Comparison of ENCODE assay signal across 1 cellular context in the genomic region with DNA sequence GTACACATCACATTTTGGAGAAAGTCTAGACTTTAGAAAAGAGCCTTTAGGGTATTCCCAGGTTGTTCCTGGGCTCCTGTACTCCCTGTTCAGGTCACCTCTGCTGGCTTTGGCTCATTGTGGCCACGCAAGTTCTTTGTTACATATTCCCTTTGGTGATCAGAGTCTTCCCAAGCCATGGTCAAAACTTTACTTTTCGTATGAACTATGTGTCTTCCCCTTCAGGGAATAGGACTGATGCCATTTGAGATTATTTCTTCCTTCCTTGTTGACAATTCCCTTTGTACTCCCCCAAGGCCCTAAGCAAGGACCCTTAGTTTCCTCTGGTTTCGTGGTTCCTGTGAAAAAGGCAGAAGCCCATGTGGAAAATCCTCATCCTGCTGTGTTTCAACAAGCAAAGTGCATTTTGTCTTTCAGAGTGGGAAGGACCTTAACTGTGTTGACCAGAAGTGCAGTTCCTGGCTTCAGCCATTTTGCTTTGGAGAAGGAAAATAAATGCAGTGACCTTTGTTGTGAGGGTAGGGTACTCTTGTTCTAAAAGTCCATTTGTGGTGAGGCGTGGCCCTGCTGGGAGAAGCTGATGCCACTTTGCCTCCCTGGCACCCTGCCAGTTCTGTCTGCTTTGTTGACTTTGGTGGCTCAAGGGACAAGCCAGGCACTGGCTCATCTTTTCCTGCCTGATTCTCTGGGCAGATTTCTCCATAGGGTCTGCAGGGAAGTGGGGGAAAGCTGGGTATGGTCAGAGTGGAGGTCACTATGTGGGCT.
A peak's percentile ranks its signal among the peaks of the same experiment; 100 is the strongest.
TF ChIP-seq lines count a peak whose summit lies in the region.

No MANE protein-coding gene starts in this region.

TF ChIP-seq in K562, 482 proteins besides CTCF, POLR2A, EP300 and RAD21 (continued from another document and continues in another):
- TF ChIP-seq, protein P1, sequence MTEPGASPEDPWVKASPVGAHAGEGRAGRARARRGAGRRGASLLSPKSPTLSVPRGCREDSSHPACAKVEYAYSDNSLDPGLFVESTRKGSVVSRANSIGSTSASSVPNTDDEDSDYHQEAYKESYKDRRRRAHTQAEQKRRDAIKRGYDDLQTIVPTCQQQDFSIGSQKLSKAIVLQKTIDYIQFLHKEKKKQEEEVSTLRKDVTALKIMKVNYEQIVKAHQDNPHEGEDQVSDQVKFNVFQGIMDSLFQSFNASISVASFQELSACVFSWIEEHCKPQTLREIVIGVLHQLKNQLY (CRISPR knock-in tag; conservative IDR thresholded peaks at IDR 0.05) = no peak
- TF ChIP-seq FOXK2 (conservative IDR thresholded peaks at IDR 0.05 in 1 of 2, IDR thresholded peaks at IDR 0.05 in 1 of 2; ENCODE audit: low read depth in 2 of 2) (peak in 1 of 2 experiments; percentile 41; a peak in 1 of 4 replicates), FIP1L1 (IDR thresholded peaks at IDR 0.05; ENCODE audit: low read depth, low read length, poor library complexity, severe bottlenecking) (no peak), POLR2B (IDR thresholded peaks at IDR 0.05; ENCODE audit: low read depth, partially characterized antibody) (no peak), MCM3 (IDR thresholded peaks at IDR 0.05) (no peak), CBX1 (IDR thresholded peaks at IDR 0.05; ENCODE audit: low read depth) (no peak), ZNF766 (CRISPR knock-in tag; conservative IDR thresholded peaks at IDR 0.05) (peak; percentile 50; the same call in 1 of the 2 replicates), PTRF (tag; IDR thresholded peaks at IDR 0.05) (no peak), TAF9B (IDR thresholded peaks at IDR 0.05; ENCODE audit: partially characterized antibody) (no peak), ZNF324 (CRISPR knock-in tag; IDR thresholded peaks at IDR 0.05) (no peak), CBFA2T3 (IDR thresholded peaks at IDR 0.05) (peak; percentile 15; the same call in 1 of the 2 replicates), STAT5A (IDR thresholded peaks at IDR 0.05; ENCODE audit: borderline replicate concordance, low read length) (no peak), SMARCC2 (IDR thresholded peaks at IDR 0.05; ENCODE audit: low read depth) (no peak), YY1 (IDR thresholded peaks at IDR 0.05; ENCODE audit: borderline replicate concordance in 1 of 3, control insufficient read depth in 1 of 3, extremely low read depth in 1 of 3, insufficient read depth in 3 of 3, insufficient read length in 1 of 3, insufficient replicate concordance in 2 of 3, low read depth in 1 of 3, low read length in 2 of 3) (peak in 1 of 3 experiments; percentile 73), ZNF133 (CRISPR knock-in tag; IDR thresholded peaks at IDR 0.05) (no peak), KLF10 (CRISPR knock-in tag; IDR thresholded peaks at IDR 0.05) (no peak), ZNF12 (CRISPR knock-in tag; IDR thresholded peaks at IDR 0.05) (no peak), HNRNPLL (IDR thresholded peaks at IDR 0.05; ENCODE audit: low read depth, low read length, poor library complexity, severe bottlenecking) (no peak), COPS2 (conservative IDR thresholded peaks at IDR 0.05) (no peak), TRIM28 (IDR thresholded peaks at IDR 0.05) (no peak), ZNF384 (IDR thresholded peaks at IDR 0.05; ENCODE audit: low read depth, low read length) (no peak), ZKSCAN8 (CRISPR knock-in tag; IDR thresholded peaks at IDR 0.05) (no peak), NFIX (CRISPR knock-in tag; IDR thresholded peaks at IDR 0.05; ENCODE audit: low read depth) (peak; percentile 84), ZNF212 (CRISPR knock-in tag; IDR thresholded peaks at IDR 0.05) (no peak), ZNF354B (CRISPR knock-in tag; IDR thresholded peaks at IDR 0.05) (no peak), ZNF175 (CRISPR knock-in tag; IDR thresholded peaks at IDR 0.05; ENCODE audit: low read depth) (0 out of 2 replicates have a peak, but pooled peaks have one; percentile 70)
- TF ChIP-seq, protein P2, sequence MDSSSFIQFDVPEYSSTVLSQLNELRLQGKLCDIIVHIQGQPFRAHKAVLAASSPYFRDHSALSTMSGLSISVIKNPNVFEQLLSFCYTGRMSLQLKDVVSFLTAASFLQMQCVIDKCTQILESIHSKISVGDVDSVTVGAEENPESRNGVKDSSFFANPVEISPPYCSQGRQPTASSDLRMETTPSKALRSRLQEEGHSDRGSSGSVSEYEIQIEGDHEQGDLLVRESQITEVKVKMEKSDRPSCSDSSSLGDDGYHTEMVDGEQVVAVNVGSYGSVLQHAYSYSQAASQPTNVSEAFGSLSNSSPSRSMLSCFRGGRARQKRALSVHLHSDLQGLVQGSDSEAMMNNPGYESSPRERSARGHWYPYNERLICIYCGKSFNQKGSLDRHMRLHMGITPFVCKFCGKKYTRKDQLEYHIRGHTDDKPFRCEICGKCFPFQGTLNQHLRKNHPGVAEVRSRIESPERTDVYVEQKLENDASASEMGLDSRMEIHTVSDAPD (CRISPR knock-in tag; IDR thresholded peaks at IDR 0.05) = no peak
- TF ChIP-seq, protein P3, sequence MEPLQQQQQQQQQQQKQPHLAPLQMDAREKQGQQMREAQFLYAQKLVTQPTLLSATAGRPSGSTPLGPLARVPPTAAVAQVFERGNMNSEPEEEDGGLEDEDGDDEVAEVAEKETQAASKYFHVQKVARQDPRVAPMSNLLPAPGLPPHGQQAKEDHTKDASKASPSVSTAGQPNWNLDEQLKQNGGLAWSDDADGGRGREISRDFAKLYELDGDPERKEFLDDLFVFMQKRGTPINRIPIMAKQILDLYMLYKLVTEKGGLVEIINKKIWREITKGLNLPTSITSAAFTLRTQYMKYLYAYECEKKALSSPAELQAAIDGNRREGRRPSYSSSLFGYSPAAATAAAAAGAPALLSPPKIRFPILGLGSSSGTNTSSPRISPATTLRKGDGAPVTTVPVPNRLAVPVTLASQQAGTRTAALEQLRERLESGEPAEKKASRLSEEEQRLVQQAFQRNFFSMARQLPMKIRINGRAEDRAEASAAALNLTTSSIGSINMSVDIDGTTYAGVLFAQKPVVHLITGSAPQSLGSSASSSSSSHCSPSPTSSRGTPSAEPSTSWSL (CRISPR knock-in tag; IDR thresholded peaks at IDR 0.05; ENCODE audit: borderline replicate concordance) = no peak
- TF ChIP-seq, protein P4, sequence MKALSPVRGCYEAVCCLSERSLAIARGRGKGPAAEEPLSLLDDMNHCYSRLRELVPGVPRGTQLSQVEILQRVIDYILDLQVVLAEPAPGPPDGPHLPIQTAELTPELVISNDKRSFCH (CRISPR knock-in tag; IDR thresholded peaks at IDR 0.05) = no peak
- TF ChIP-seq, protein P4 (tag; IDR thresholded peaks at IDR 0.05) = peak; percentile 67; the same call in 1 of the 2 replicates
- TF ChIP-seq, protein P5, sequence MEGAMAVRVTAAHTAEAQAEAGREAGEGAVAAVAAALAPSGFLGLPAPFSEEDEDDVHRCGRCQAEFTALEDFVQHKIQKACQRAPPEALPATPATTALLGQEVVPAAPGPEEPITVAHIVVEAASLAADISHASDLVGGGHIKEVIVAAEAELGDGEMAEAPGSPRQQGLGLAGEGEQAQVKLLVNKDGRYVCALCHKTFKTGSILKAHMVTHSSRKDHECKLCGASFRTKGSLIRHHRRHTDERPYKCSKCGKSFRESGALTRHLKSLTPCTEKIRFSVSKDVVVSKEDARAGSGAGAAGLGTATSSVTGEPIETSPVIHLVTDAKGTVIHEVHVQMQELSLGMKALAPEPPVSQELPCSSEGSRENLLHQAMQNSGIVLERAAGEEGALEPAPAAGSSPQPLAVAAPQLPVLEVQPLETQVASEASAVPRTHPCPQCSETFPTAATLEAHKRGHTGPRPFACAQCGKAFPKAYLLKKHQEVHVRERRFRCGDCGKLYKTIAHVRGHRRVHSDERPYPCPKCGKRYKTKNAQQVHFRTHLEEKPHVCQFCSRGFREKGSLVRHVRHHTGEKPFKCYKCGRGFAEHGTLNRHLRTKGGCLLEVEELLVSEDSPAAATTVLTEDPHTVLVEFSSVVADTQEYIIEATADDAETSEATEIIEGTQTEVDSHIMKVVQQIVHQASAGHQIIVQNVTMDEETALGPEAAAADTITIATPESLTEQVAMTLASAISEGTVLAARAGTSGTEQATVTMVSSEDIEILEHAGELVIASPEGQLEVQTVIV (CRISPR knock-in tag; IDR thresholded peaks at IDR 0.05; ENCODE audit: borderline replicate concordance) = no peak
- TF ChIP-seq, protein P6, sequence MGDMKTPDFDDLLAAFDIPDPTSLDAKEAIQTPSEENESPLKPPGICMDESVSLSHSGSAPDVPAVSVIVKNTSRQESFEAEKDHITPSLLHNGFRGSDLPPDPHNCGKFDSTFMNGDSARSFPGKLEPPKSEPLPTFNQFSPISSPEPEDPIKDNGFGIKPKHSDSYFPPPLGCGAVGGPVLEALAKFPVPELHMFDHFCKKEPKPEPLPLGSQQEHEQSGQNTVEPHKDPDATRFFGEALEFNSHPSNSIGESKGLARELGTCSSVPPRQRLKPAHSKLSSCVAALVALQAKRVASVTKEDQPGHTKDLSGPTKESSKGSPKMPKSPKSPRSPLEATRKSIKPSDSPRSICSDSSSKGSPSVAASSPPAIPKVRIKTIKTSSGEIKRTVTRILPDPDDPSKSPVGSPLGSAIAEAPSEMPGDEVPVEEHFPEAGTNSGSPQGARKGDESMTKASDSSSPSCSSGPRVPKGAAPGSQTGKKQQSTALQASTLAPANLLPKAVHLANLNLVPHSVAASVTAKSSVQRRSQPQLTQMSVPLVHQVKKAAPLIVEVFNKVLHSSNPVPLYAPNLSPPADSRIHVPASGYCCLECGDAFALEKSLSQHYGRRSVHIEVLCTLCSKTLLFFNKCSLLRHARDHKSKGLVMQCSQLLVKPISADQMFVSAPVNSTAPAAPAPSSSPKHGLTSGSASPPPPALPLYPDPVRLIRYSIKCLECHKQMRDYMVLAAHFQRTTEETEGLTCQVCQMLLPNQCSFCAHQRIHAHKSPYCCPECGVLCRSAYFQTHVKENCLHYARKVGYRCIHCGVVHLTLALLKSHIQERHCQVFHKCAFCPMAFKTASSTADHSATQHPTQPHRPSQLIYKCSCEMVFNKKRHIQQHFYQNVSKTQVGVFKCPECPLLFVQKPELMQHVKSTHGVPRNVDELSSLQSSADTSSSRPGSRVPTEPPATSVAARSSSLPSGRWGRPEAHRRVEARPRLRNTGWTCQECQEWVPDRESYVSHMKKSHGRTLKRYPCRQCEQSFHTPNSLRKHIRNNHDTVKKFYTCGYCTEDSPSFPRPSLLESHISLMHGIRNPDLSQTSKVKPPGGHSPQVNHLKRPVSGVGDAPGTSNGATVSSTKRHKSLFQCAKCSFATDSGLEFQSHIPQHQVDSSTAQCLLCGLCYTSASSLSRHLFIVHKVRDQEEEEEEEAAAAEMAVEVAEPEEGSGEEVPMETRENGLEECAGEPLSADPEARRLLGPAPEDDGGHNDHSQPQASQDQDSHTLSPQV (IDR thresholded peaks at IDR 0.05) = peak; percentile 60
- TF ChIP-seq, protein P7, sequence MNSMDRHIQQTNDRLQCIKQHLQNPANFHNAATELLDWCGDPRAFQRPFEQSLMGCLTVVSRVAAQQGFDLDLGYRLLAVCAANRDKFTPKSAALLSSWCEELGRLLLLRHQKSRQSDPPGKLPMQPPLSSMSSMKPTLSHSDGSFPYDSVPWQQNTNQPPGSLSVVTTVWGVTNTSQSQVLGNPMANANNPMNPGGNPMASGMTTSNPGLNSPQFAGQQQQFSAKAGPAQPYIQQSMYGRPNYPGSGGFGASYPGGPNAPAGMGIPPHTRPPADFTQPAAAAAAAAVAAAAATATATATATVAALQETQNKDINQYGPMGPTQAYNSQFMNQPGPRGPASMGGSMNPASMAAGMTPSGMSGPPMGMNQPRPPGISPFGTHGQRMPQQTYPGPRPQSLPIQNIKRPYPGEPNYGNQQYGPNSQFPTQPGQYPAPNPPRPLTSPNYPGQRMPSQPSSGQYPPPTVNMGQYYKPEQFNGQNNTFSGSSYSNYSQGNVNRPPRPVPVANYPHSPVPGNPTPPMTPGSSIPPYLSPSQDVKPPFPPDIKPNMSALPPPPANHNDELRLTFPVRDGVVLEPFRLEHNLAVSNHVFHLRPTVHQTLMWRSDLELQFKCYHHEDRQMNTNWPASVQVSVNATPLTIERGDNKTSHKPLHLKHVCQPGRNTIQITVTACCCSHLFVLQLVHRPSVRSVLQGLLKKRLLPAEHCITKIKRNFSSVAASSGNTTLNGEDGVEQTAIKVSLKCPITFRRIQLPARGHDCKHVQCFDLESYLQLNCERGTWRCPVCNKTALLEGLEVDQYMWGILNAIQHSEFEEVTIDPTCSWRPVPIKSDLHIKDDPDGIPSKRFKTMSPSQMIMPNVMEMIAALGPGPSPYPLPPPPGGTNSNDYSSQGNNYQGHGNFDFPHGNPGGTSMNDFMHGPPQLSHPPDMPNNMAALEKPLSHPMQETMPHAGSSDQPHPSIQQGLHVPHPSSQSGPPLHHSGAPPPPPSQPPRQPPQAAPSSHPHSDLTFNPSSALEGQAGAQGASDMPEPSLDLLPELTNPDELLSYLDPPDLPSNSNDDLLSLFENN (IDR thresholded peaks at IDR 0.05; ENCODE audit: low read depth in 2 of 2, low read length in 2 of 2) = no peak
- TF ChIP-seq, protein P8, sequence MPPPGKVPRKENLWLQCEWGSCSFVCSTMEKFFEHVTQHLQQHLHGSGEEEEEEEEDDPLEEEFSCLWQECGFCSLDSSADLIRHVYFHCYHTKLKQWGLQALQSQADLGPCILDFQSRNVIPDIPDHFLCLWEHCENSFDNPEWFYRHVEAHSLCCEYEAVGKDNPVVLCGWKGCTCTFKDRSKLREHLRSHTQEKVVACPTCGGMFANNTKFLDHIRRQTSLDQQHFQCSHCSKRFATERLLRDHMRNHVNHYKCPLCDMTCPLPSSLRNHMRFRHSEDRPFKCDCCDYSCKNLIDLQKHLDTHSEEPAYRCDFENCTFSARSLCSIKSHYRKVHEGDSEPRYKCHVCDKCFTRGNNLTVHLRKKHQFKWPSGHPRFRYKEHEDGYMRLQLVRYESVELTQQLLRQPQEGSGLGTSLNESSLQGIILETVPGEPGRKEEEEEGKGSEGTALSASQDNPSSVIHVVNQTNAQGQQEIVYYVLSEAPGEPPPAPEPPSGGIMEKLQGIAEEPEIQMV (tag; conservative IDR thresholded peaks at IDR 0.05; ENCODE audit: low read depth) = no peak
- TF ChIP-seq, protein P9, sequence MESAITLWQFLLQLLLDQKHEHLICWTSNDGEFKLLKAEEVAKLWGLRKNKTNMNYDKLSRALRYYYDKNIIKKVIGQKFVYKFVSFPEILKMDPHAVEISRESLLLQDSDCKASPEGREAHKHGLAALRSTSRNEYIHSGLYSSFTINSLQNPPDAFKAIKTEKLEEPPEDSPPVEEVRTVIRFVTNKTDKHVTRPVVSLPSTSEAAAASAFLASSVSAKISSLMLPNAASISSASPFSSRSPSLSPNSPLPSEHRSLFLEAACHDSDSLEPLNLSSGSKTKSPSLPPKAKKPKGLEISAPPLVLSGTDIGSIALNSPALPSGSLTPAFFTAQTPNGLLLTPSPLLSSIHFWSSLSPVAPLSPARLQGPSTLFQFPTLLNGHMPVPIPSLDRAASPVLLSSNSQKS (CRISPR knock-in tag; IDR thresholded peaks at IDR 0.05) = no peak
- TF ChIP-seq, protein P10, sequence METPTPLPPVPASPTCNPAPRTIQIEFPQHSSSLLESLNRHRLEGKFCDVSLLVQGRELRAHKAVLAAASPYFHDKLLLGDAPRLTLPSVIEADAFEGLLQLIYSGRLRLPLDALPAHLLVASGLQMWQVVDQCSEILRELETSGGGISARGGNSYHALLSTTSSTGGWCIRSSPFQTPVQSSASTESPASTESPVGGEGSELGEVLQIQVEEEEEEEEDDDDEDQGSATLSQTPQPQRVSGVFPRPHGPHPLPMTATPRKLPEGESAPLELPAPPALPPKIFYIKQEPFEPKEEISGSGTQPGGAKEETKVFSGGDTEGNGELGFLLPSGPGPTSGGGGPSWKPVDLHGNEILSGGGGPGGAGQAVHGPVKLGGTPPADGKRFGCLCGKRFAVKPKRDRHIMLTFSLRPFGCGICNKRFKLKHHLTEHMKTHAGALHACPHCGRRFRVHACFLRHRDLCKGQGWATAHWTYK (CRISPR knock-in tag; IDR thresholded peaks at IDR 0.05) = no peak
